Comparison of ENCODE assay signal across 23 cellular contexts in the genomic region with DNA sequence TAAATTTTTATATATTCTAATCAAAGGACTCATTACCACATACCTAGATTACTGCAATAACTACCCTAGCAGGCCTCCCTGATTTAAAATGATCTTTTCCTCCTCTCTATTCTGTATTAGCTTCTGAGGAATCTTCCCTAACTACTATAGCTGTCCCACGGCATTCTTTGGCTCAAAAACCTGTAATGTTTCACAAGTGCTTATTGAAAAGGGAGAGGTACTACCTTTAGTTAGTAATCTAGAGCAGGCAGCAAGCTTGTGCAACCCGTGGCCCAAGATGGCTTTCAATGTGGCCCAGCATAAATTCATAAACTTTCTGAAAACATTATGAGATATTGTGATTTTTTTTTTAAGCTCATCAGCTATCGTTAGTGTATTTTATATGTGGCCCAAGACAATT.
DNase-seq lines count a peak whose midpoint lies in the region; ATAC-seq and TF ChIP-seq lines count a peak whose summit lies in the region.
"Had no signal": no experiment of that assay in that cellular context is flagged by ENCODE, and none has a peak within 500 bp of the region (broad histone marks: within the 10 kb centered on the region; RNA-seq: fewer than 3 reads in every experiment).

No MANE protein-coding gene starts in this region.

- H3K27ac Mint-ChIP-seq in activated B cell treated with CpG ODN at 0.5 μM for 24 hours: peak overlapping the region; percentile 39
- peak overlapping the region; percentile 22 for H3K27ac Mint-ChIP-seq in stimulated activated memory B cell treated with anti-CD40 and anti-IgM and Interleukin-4, amounts not matched to agents 10 μg/mL and 1 μg/mL and 100 μg/mL, for 72 hours
- H3K27ac Mint-ChIP-seq: activated naive CD4-positive, alpha-beta T cell treated with anti-CD3 and anti-CD28 coated beads for 36 hours; GM23338 had no signal

- H3K9me3 Mint-ChIP-seq in activated B cell treated with CpG ODN at 0.5 μM for 24 hours: no peaks in the 10 kb centered on the region
- no peaks in the 10 kb centered on the region for H3K9me3 Mint-ChIP-seq in stimulated activated memory B cell treated with anti-CD40 and anti-IgM and Interleukin-4, amounts not matched to agents 10 μg/mL and 1 μg/mL and 100 μg/mL, for 72 hours
- H3K9me3 Mint-ChIP-seq: activated naive CD4-positive, alpha-beta T cell treated with anti-CD3 and anti-CD28 coated beads for 36 hours; GM23338; IgD-negative memory B cell had no signal

- intact Hi-C loops in left cardiac atrium (cut with DNase I) (no loop called here), activated B cell treated with CpG ODN at 0.5 μM for 24 hours (cut with micrococcal nuclease) (no loop called here)

- H3K27me3 Mint-ChIP-seq in activated B cell treated with CpG ODN at 0.5 μM for 24 hours: no peaks in the 10 kb centered on the region
- no peaks in the 10 kb centered on the region for H3K27me3 Mint-ChIP-seq in stimulated activated memory B cell treated with anti-CD40 and anti-IgM and Interleukin-4, amounts not matched to agents 10 μg/mL and 1 μg/mL and 100 μg/mL, for 72 hours
- H3K27me3 Mint-ChIP-seq: IgD-negative memory B cell had no signal

- H3K4me1 Mint-ChIP-seq in activated B cell treated with CpG ODN at 0.5 μM for 24 hours: peaks cover 14% of the 10 kb centered on the region
- H3K4me1 Mint-ChIP-seq in stimulated activated memory B cell treated with anti-CD40 and anti-IgM and Interleukin-4, amounts not matched to agents 10 μg/mL and 1 μg/mL and 100 μg/mL, for 72 hours: peaks cover 20% of the 10 kb centered on the region
- H3K4me1 Mint-ChIP-seq: GM23338 had no signal

- no peak overlapping the region for H3K4me3 Mint-ChIP-seq in activated B cell treated with CpG ODN at 0.5 μM for 24 hours
- H3K4me3 Mint-ChIP-seq in stimulated activated memory B cell treated with anti-CD40 and anti-IgM and Interleukin-4, amounts not matched to agents 10 μg/mL and 1 μg/mL and 100 μg/mL, for 72 hours: no peak overlapping the region
- H3K4me3 Mint-ChIP-seq: activated naive CD4-positive, alpha-beta T cell treated with anti-CD3 and anti-CD28 coated beads for 36 hours; GM23338 had no signal

- H3K4me1 ChIP-seq in cardiac muscle cell (ENCODE audit: low read depth): peaks cover 17% of the 10 kb centered on the region

- H3K9me3 ChIP-seq in cardiac muscle cell (ENCODE audit: low read depth): no peaks in the 10 kb centered on the region
- H3K9me3 ChIP-seq: heart left ventricle, mucosa of descending colon, upper lobe of right lung had no signal

- H3K27ac ChIP-seq in cardiac muscle cell: peak overlapping the region; percentile 11
- H3K27ac ChIP-seq: SJCRH30, upper lobe of right lung had no signal

- H3K36me3 ChIP-seq in cardiac muscle cell: peaks cover 9% of the 10 kb centered on the region

- ATAC-seq in left cardiac atrium (no peak), activated B cell treated with CpG ODN at 0.5 μM for 24 hours (ENCODE audit: low read depth) (no peak), GM21515 (IDR thresholded peaks at IDR 0.05; ENCODE audit: unreplicated experiment) (no peak)
- no peak for ATAC-seq in stimulated activated memory B cell treated with anti-CD40 and anti-IgM and Interleukin-4, amounts not matched to agents 10 μg/mL and 1 μg/mL and 100 μg/mL, for 72 hours
- ATAC-seq: GM23338, heart left ventricle, mucosa of descending colon, Panc1, upper lobe of right lung had no signal

- DNase-seq in cardiac muscle cell (ENCODE audit: low read depth in 1 of 2, low spot score in 1 of 2) (no peak), left cardiac atrium (no peak), activated B cell treated with CpG ODN at 0.5 μM for 24 hours (no peak), epithelial cell of esophagus (ENCODE audit: low read depth) (peak; percentile 56), NCI-H1092 (lab: John Stamatoyannopoulos, UW) (no peak), dedifferentiated amniotic fluid mesenchymal stem cell (ENCODE audit: extremely low spot score) (no peak)
- DNase-seq: activated CD4-positive, CD25-positive, alpha-beta regulatory T cell; activated CD8-positive, alpha-beta memory T cell treated with anti-CD3 and anti-CD28 coated beads, Interleukin-2, amount 50 U/mL, for 4 hours; activated naive CD4-positive, alpha-beta T cell treated with anti-CD3 and anti-CD28 coated beads for 36 hours; DND-41; heart left ventricle; mucosa of descending colon; NCI-H146; SJCRH30; small intestine; stimulated activated CD4-positive, alpha-beta T cell treated with anti-CD3 and anti-CD28 coated beads, Interleukin-2, amount 100 ng/mL, for 48 hours; T1000; upper lobe of right lung had no signal

- POLR2A ChIA-PET in activated B cell treated with CpG ODN at 0.5 μM for 24 hours (lab: Charles Lee): no interaction called here

- TF ChIP-seq CTCF in cardiac muscle cell (IDR thresholded peaks at IDR 0.05; ENCODE audit: low read depth, low read length) (no peak), activated B cell treated with CpG ODN at 0.5 μM for 24 hours (IDR thresholded peaks at IDR 0.05) (no peak), epithelial cell of esophagus (IDR thresholded peaks at IDR 0.05; ENCODE audit: insufficient read depth, low read depth, low read length, missing control alignments) (no peak)

- H3K27me3 ChIP-seq in cardiac muscle cell: no peaks in the 10 kb centered on the region
- H3K27me3 ChIP-seq: heart left ventricle, SJCRH30, upper lobe of right lung had no signal

- CTCF ChIA-PET in activated B cell treated with CpG ODN at 0.5 μM for 24 hours (lab: Charles Lee): interaction anchor here (2.3 kb wide), 1 partner anchor 11 kb away, joined by 6 read pairs; no protein-coding TSS in a partner anchor

- no peak overlapping the region for H3K4me3 ChIP-seq in cardiac muscle cell
- no peak overlapping the region for H3K4me3 ChIP-seq in epithelial cell of esophagus (ENCODE audit: low read length)
- H3K4me3 ChIP-seq: GM23338, heart left ventricle, mucosa of descending colon, SJCRH30, upper lobe of right lung had no signal

- peaks cover 56% of the 10 kb centered on the region for H3K36me3 Mint-ChIP-seq in activated B cell treated with CpG ODN at 0.5 μM for 24 hours (ENCODE audit: low read depth)
- peaks cover 39% of the 10 kb centered on the region for H3K36me3 Mint-ChIP-seq in stimulated activated memory B cell treated with anti-CD40 and anti-IgM and Interleukin-4, amounts not matched to agents 10 μg/mL and 1 μg/mL and 100 μg/mL, for 72 hours
- H3K36me3 Mint-ChIP-seq: IgD-negative memory B cell had no signal
